Comparison of ENCODE assay signal across 8 cellular contexts in genomic region chr4:15805583-15806517, GRCh38. TPM values are rescaled to one million over a fixed set of nuclear protein-coding genes. Genes with fewer than 3 reads are reported as not detected.
DNase-seq lines count a peak whose midpoint lies in the region; ATAC-seq and TF ChIP-seq lines count a peak whose summit lies in the region.

No MANE protein-coding gene starts in this region.

- DNase-seq in G401 (ENCODE audit: low spot score) (peak; percentile 59), HCEC 1CT (peak; percentile 29), NCI-H1092 treated with DMSO at 0.1 percent for 48 hours (lab: John Stamatoyannopoulos, UW) (peak; percentile 48), T follicular helper cell (ENCODE audit: low read depth) (peak; percentile 19), dermis blood vessel endothelial cell (peak; percentile 80), lung (ENCODE audit: low spot score) (peak; percentile 39), transverse colon (no peak)

- TF ChIP-seq EP300 in transverse colon (IDR thresholded peaks at IDR 0.05; ENCODE audit: low read depth) = no peak

- H3K27ac ChIP-seq in 22Rv1 (no peak overlapping the region), lung (ENCODE audit: low read depth in 1 of 2, low read length in 1 of 2) (no peak overlapping the region), transverse colon (no peak overlapping the region)

- H3K4me1 ChIP-seq in lung (ENCODE audit: control insufficient read depth in 2 of 2, insufficient read depth in 2 of 2, low read length in 2 of 2) (no peaks in the 10 kb centered on the region), transverse colon (peaks cover 0 to 6% (median 0%) of the 10 kb centered on the region in 4 donors)

- H3K36me3 ChIP-seq in lung (ENCODE audit: control insufficient read depth in 2 of 2, insufficient read depth in 2 of 2, low read length in 2 of 2) = no peaks in the 10 kb centered on the region
- H3K36me3 ChIP-seq in transverse colon = no peaks in the 10 kb centered on the region

- 56 to 62% methylated on average over 5 of the region's 5 CpGs for WGBS in lung, 2 donors
- 45 to 63% methylated on average over 2 to 5 of the region's 5 CpGs for WGBS in transverse colon (ENCODE audit: low coverage in 1 of 2), 2 donors

- in situ Hi-C loops in G401 (cut with HindIII; ENCODE audit: low sequenced_read_pairs) = no loop called here
- in situ Hi-C loops in transverse colon (cut with MboI; ENCODE audit: low pct_ligation_motif_present in 1 of 4, low pct_unique_long_range_greater_than_20kb in 1 of 4, low sequenced_read_pairs in 3 of 4) = loop anchor here in 2 of 4 donors (10.0 kb wide), 2 partner anchors 149 to 189 kb away; no protein-coding TSS in a partner anchor

- H3K27me3 ChIP-seq in lung (ENCODE audit: control insufficient read depth, insufficient read depth) = peaks cover 3% of the 10 kb centered on the region
- no peaks in the 10 kb centered on the region for H3K27me3 ChIP-seq in transverse colon

- no peak for TF ChIP-seq POLR2A in transverse colon (IDR thresholded peaks at IDR 0.05)

- intact Hi-C loops in transverse colon (cut with DNase I; ENCODE audit: low total_unique reads) = no loop called here

- ATAC-seq in lung (ENCODE audit: insufficient read depth, low FRiP score) = no peak

- H3K9me3 ChIP-seq in lung (ENCODE audit: control insufficient read depth in 2 of 2, insufficient read depth in 1 of 2, low read length in 1 of 2) (no peaks in the 10 kb centered on the region), transverse colon (peaks cover 0 to 5% of the 10 kb centered on the region in 2 donors)

- H3K4me3 ChIP-seq in lung = no peak overlapping the region
- no peak overlapping the region for H3K4me3 ChIP-seq in transverse colon

- TF ChIP-seq CTCF in 22Rv1 (IDR thresholded peaks at IDR 0.05) = peak; percentile 85
- TF ChIP-seq CTCF in lung (IDR thresholded peaks at IDR 0.05; ENCODE audit: control extremely low read depth, extremely low read depth) = peak; percentile 75
- TF ChIP-seq CTCF in transverse colon (IDR thresholded peaks at IDR 0.05) = peak; percentile 68 to 73 (median 69)

RNA-seq across cellular contexts. Expression of gene CD38, which starts 27.7 kb away (rescaled TPM):
- not detected in 2 replicates for total RNA-seq in G401 (2014; rRNA removed; shearing (Covaris generic))
- 9.4 and 22.0 TPM in 2 replicates for total RNA-seq in dermis blood vessel endothelial cell
- 10 to 100 TPM in 1 of 2 donors, 1 to 10 TPM in 1; 8.6 to 47.2 TPM for total RNA-seq in lung
- 10 to 100 TPM in 1 of 2 donors, 1 to 10 TPM in 1; 4.8 to 20.2 TPM for polyA plus RNA-seq in lung
- total RNA-seq in transverse colon = 1 to 10 TPM in 3 of 4 donors, not detected in 1; 2.7 to 7.5 (median 3.4) TPM
